In genomic region chr14:106694638-106695393, GRCh38 we compare ENCODE assay signal across 8 cellular contexts.
DNase-seq lines count a peak whose midpoint lies in the region; ATAC-seq and TF ChIP-seq lines count a peak whose summit lies in the region.

No MANE protein-coding gene starts in this region.

- ATAC-seq in GM19397 (IDR thresholded peaks at IDR 0.05; ENCODE audit: unreplicated experiment) (no peak), omental fat pad (ENCODE audit: low FRiP score) (no peak)

- DNase-seq in NCI-H510A treated with DMSO at 0.1 percent for 48 hours (lab: John Stamatoyannopoulos, UW): peak; percentile 6
- DNase-seq in NCI-H510A (lab: John Stamatoyannopoulos, UW): no peak
- DNase-seq in NOMO-1 treated with DMSO at 0.1 percent for 48 hours (lab: John Stamatoyannopoulos, UW; ENCODE audit: unreplicated experiment): peak; percentile 49
- peak; percentile 76 to 77 for DNase-seq in activated T-cell treated with anti-CD3 and anti-CD28 coated beads, Interleukin-2, amount 50 U/mL, for 48 hours
- peak; percentile 11 to 55 for DNase-seq in stimulated activated CD4-positive, alpha-beta T cell treated with anti-CD3 and anti-CD28 coated beads, Interleukin-1b, Interleukin-23, amount 100 ng/mL, for 1 hour (ENCODE audit: low read depth in 2 of 2)
- DNase-seq in dedifferentiated amniotic fluid mesenchymal stem cell (ENCODE audit: extremely low spot score): no peak
- DNase-seq in omental fat pad (ENCODE audit: low spot score): no peak

- TF ChIP-seq CTCF in omental fat pad (IDR thresholded peaks at IDR 0.05): no peak

Comparison
In these comparisons a context has a peak if more than half of its experiments do, and no peak if none do; other contexts are left out.
1. DNase-seq: peak in NCI-H510A treated with DMSO at 0.1 percent for 48 hours (single experiment), NOMO-1 treated with DMSO at 0.1 percent for 48 hours (single experiment), activated T-cell treated with anti-CD3 and anti-CD28 coated beads, Interleukin-2, amount 50 U/mL, for 48 hours (2 of 2) and stimulated activated CD4-positive, alpha-beta T cell treated with anti-CD3 and anti-CD28 coated beads, Interleukin-1b, Interleukin-23, amount 100 ng/mL, for 1 hour (2 of 2); none in NCI-H510A (single experiment), dedifferentiated amniotic fluid mesenchymal stem cell (single experiment) and omental fat pad (single experiment).